ENCODE assay signal across 8 cellular contexts in the genomic region with DNA sequence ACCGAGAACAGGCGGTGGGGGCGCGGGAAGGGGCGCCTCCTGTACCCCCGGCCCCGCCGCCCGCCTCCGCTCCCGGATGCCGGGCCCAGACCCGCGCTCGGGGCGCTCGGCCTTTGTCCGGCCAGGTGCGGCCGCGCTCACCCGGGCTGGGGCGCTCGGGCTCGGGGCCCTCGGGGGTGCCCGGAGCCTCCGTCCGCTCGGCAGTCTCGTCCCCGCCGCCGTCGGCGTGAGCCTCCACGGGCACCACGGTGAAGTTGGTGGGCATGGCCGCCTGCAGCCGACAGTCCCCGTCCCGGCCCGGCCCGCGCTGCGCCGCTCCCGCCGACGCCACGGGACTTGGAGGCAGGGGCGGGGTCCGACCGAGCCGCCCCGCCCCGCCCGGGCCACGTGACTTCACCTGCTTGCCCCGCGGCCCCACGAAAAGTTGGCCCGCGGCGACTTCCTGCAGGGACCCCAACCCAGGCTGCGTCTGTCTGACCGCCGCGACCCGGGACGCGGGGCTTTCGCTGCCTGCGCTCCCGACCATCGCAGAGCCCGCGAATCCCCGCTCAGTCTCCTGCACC. TPM values are rescaled to one million over a fixed set of nuclear protein-coding genes. Genes with fewer than 3 reads are reported as not detected.
A peak's percentile ranks its signal among the peaks of the same experiment; 100 is the strongest.
DNase-seq lines count a peak whose midpoint lies in the region; ATAC-seq and TF ChIP-seq lines count a peak whose summit lies in the region.

A gene (minus strand): TSS at position 337 of the 563 bp plus-strand sequence. CDS start 72 bp downstream, at position 265.

- intact Hi-C loops in cardiac septum (cut with DNase I) (no loop called here), uterus (cut with DNase I; ENCODE audit: low total_unique reads) (no loop called here)

- H3K36me3 ChIP-seq in uterus, result no peaks in the 10 kb centered on the region

- H3K27ac Mint-ChIP-seq in activated naive CD4-positive, alpha-beta T cell treated with anti-CD3 and anti-CD28 coated beads, Interleukin-2, amount 50 U/mL, for 24 hours, result peak within 1 kb of the TSS; percentile 94
- H3K27ac Mint-ChIP-seq in progenitor cell of endocrine pancreas, result peak within 1 kb of the TSS; percentile 67

- no peaks in the 10 kb centered on the region for H3K27me3 Mint-ChIP-seq in activated naive CD4-positive, alpha-beta T cell treated with anti-CD3 and anti-CD28 coated beads, Interleukin-2, amount 50 U/mL, for 24 hours
- H3K27me3 Mint-ChIP-seq in progenitor cell of endocrine pancreas, result peaks cover 11% of the 10 kb centered on the region

- H3K4me1 ChIP-seq in uterus, result peaks cover 5 to 6% of the 10 kb centered on the region in 2 donors

- peak within 1 kb of the TSS; percentile 88 for H3K4me3 Mint-ChIP-seq in activated naive CD4-positive, alpha-beta T cell treated with anti-CD3 and anti-CD28 coated beads, Interleukin-2, amount 50 U/mL, for 24 hours
- peak within 1 kb of the TSS; percentile 78 for H3K4me3 Mint-ChIP-seq in progenitor cell of endocrine pancreas (ENCODE audit: low read depth)

- peak; percentile 61 for ATAC-seq in HG03095 (IDR thresholded peaks at IDR 0.05; ENCODE audit: unreplicated experiment)

- H3K4me3 ChIP-seq in uterus, result peak within 1 kb of the TSS; percentile 52 to 93

- H3K4me1 Mint-ChIP-seq in activated naive CD4-positive, alpha-beta T cell treated with anti-CD3 and anti-CD28 coated beads, Interleukin-2, amount 50 U/mL, for 24 hours, result peaks cover 35% of the 10 kb centered on the region
- peaks cover 22% of the 10 kb centered on the region for H3K4me1 Mint-ChIP-seq in progenitor cell of endocrine pancreas (ENCODE audit: low read depth)

- peak within 1 kb of the TSS; percentile 75 to 80 for H3K27ac ChIP-seq in uterus

- TF ChIP-seq POLR2A in GM18526 (IDR thresholded peaks at IDR 0.05; ENCODE audit: extremely low read depth, insufficient read length), result peak; percentile 36
- peak; percentile 74 to 83 for TF ChIP-seq POLR2A in uterus (IDR thresholded peaks at IDR 0.05)

- no peaks in the 10 kb centered on the region for H3K27me3 ChIP-seq in uterus

- DNase-seq in cardiac septum (ENCODE audit: low spot score) (no peak), progenitor cell of endocrine pancreas (ENCODE audit: low spot score, unreplicated experiment) (peak; percentile 66), uterus (peak in 1 of 2 donors; percentile 55), dedifferentiated amniotic fluid mesenchymal stem cell (ENCODE audit: extremely low spot score) (no peak)

- H3K9me3 ChIP-seq in uterus, result no peaks in the 10 kb centered on the region

- H3K36me3 Mint-ChIP-seq in activated naive CD4-positive, alpha-beta T cell treated with anti-CD3 and anti-CD28 coated beads, Interleukin-2, amount 50 U/mL, for 24 hours, result no peaks in the 10 kb centered on the region
- H3K36me3 Mint-ChIP-seq in progenitor cell of endocrine pancreas (ENCODE audit: insufficient read depth), result peaks cover 1% of the 10 kb centered on the region

- TF ChIP-seq CTCF in progenitor cell of endocrine pancreas (IDR thresholded peaks at IDR 0.05; ENCODE audit: unreplicated experiment) (no peak), uterus (IDR thresholded peaks at IDR 0.05) (no peak)

- H3K9me3 Mint-ChIP-seq in activated naive CD4-positive, alpha-beta T cell treated with anti-CD3 and anti-CD28 coated beads, Interleukin-2, amount 50 U/mL, for 24 hours, result no peaks in the 10 kb centered on the region
- H3K9me3 Mint-ChIP-seq in progenitor cell of endocrine pancreas (ENCODE audit: low read depth), result no peaks in the 10 kb centered on the region

TF ChIP-seq in PFSK-1, 5 proteins besides CTCF, POLR2A, EP300 and RAD21:
- TF ChIP-seq SIN3A (IDR thresholded peaks at IDR 0.05; ENCODE audit: borderline replicate concordance, insufficient read depth, low read length), result no peak
- TF ChIP-seq, protein P1, sequence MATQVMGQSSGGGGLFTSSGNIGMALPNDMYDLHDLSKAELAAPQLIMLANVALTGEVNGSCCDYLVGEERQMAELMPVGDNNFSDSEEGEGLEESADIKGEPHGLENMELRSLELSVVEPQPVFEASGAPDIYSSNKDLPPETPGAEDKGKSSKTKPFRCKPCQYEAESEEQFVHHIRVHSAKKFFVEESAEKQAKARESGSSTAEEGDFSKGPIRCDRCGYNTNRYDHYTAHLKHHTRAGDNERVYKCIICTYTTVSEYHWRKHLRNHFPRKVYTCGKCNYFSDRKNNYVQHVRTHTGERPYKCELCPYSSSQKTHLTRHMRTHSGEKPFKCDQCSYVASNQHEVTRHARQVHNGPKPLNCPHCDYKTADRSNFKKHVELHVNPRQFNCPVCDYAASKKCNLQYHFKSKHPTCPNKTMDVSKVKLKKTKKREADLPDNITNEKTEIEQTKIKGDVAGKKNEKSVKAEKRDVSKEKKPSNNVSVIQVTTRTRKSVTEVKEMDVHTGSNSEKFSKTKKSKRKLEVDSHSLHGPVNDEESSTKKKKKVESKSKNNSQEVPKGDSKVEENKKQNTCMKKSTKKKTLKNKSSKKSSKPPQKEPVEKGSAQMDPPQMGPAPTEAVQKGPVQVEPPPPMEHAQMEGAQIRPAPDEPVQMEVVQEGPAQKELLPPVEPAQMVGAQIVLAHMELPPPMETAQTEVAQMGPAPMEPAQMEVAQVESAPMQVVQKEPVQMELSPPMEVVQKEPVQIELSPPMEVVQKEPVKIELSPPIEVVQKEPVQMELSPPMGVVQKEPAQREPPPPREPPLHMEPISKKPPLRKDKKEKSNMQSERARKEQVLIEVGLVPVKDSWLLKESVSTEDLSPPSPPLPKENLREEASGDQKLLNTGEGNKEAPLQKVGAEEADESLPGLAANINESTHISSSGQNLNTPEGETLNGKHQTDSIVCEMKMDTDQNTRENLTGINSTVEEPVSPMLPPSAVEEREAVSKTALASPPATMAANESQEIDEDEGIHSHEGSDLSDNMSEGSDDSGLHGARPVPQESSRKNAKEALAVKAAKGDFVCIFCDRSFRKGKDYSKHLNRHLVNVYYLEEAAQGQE (IDR thresholded peaks at IDR 0.05; ENCODE audit: insufficient read depth in 1 of 2, low read depth in 2 of 2, low read length in 2 of 2), result no peak
- peak; percentile 37; the same call in 1 of the 2 replicates for TF ChIP-seq POLR2AphosphoS5 (IDR thresholded peaks at IDR 0.05; ENCODE audit: low read depth, low read length)
- peak; percentile 55; the same call in 1 of the 2 replicates for TF ChIP-seq TAF1 (IDR thresholded peaks at IDR 0.05; ENCODE audit: borderline replicate concordance, insufficient read depth, low read length)
- TF ChIP-seq FOXP2 (optimal IDR thresholded peaks at IDR 0.05; ENCODE audit: borderline replicate concordance, extremely low read depth, extremely low read length, insufficient read depth), result no peak

RNA-seq across cellular contexts. Expression of the gene that starts here (rescaled TPM):
- 83.5 TPM for polyA plus RNA-seq in PFSK-1 (2012; ENCODE audit: insufficient read length, low read depth)
- total RNA-seq in cardiac septum (127 TPM), progenitor cell of endocrine pancreas (76.3 and 80.8 TPM in 2 replicates), uterus (10 to 100 TPM in 3 of 4 donors, 1 to 10 TPM in 1; 4.6 to 49.8 (median 15.8) TPM)
